In genomic region chr3:58647661-58648141, GRCh38 we compare ENCODE assay signal across 18 cellular contexts. TPM values are rescaled to one million over a fixed set of nuclear protein-coding genes. Genes with fewer than 3 reads are reported as not detected.
DNase-seq lines count a peak whose midpoint lies in the region; ATAC-seq, FAIRE-seq and TF ChIP-seq lines count a peak whose summit lies in the region.
"Had no signal": no experiment of that assay in that cellular context is flagged by ENCODE, and none has a peak within 500 bp of the region (broad histone marks: within the 10 kb centered on the region; RNA-seq: fewer than 3 reads in every experiment).

No MANE protein-coding gene starts in this region.

- H3K27me3 ChIP-seq in liver (ENCODE audit: control insufficient read depth in 4 of 4, insufficient read depth in 4 of 4, low read length in 3 of 4) (no peaks in the 10 kb centered on the region), HepG2 (ENCODE audit: control insufficient read depth in 1 of 2, insufficient read depth in 2 of 2, low read length in 2 of 2) (peaks cover 4 to 11% of the 10 kb centered on the region in 2 experiments; a peak in 3 of 5 replicates)
- H3K27me3 ChIP-seq: gastrocnemius medialis had no signal

- WGBS in liver, result 56% methylated on average over 1 of the region's 1 CpG
- no CpG with 5 or more reads among the region's 1 CpG for WGBS in HepG2 (ENCODE audit: low lambda C conversion rate)

- H3K36me3 Mint-ChIP-seq in type B pancreatic cell, result peaks cover 3% of the 10 kb centered on the region
- no peaks in the 10 kb centered on the region for H3K36me3 Mint-ChIP-seq in stimulated activated effector memory CD8-positive, alpha-beta T cell treated with anti-CD3 and anti-CD28 coated beads, Interleukin-12 subunit alpha, Interleukin-12 subunit beta, amount 100 ng/mL, for 72 hours
- H3K36me3 Mint-ChIP-seq in activated T-helper 17 cell treated with anti-CD3 and anti-CD28 coated beads, Interleukin-2, amount 50 U/mL, for 72 hours (ENCODE audit: low read depth), result no peaks in the 10 kb centered on the region

- peaks cover 13% of the 10 kb centered on the region for H3K4me1 Mint-ChIP-seq in type B pancreatic cell (ENCODE audit: unreplicated experiment)
- no peaks in the 10 kb centered on the region for H3K4me1 Mint-ChIP-seq in stimulated activated effector memory CD8-positive, alpha-beta T cell treated with anti-CD3 and anti-CD28 coated beads, Interleukin-12 subunit alpha, Interleukin-12 subunit beta, amount 100 ng/mL, for 72 hours
- H3K4me1 Mint-ChIP-seq in activated T-helper 17 cell treated with anti-CD3 and anti-CD28 coated beads, Interleukin-2, amount 50 U/mL, for 72 hours, result no peaks in the 10 kb centered on the region

- peak overlapping the region; percentile 36 for H3K27ac Mint-ChIP-seq in type B pancreatic cell
- H3K27ac Mint-ChIP-seq in stimulated activated effector memory CD8-positive, alpha-beta T cell treated with anti-CD3 and anti-CD28 coated beads, Interleukin-12 subunit alpha, Interleukin-12 subunit beta, amount 100 ng/mL, for 72 hours, result no peak overlapping the region
- no peak overlapping the region for H3K27ac Mint-ChIP-seq in activated T-helper 17 cell treated with anti-CD3 and anti-CD28 coated beads, Interleukin-2, amount 50 U/mL, for 72 hours
- H3K27ac Mint-ChIP-seq: activated CD8-positive, alpha-beta T cell treated with anti-CD3 and anti-CD28 coated beads, Interleukin-2, amount 10 ng/mL, durations not matched to agents 7 days and 5 days; HFFc6 had no signal

- TF ChIP-seq EP300 in HepG2 (IDR thresholded peaks at IDR 0.05; ENCODE audit: low read depth in 2 of 2, low read length in 2 of 2), result no peak
- TF ChIP-seq EP300 in HepG2 (CRISPR knock-in tag; IDR thresholded peaks at IDR 0.05; ENCODE audit: borderline replicate concordance), result no peak

- FAIRE-seq in HepG2 (lab: Jason Lieb, UNC), result no peak

- H3K9me3 ChIP-seq in liver (ENCODE audit: control insufficient read depth in 4 of 4, low read length in 3 of 4) (no peaks in the 10 kb centered on the region), HepG2 (ENCODE audit: low read length) (no peaks in the 10 kb centered on the region)
- H3K9me3 ChIP-seq: gastrocnemius medialis had no signal

- H3K4me3 Mint-ChIP-seq in type B pancreatic cell, result no peak overlapping the region
- no peak overlapping the region for H3K4me3 Mint-ChIP-seq in stimulated activated effector memory CD8-positive, alpha-beta T cell treated with anti-CD3 and anti-CD28 coated beads, Interleukin-12 subunit alpha, Interleukin-12 subunit beta, amount 100 ng/mL, for 72 hours
- H3K4me3 Mint-ChIP-seq in activated T-helper 17 cell treated with anti-CD3 and anti-CD28 coated beads, Interleukin-2, amount 50 U/mL, for 72 hours, result no peak overlapping the region
- H3K4me3 Mint-ChIP-seq: activated CD8-positive, alpha-beta T cell treated with anti-CD3 and anti-CD28 coated beads, Interleukin-2, amount 10 ng/mL, durations not matched to agents 7 days and 5 days; HFFc6 had no signal

- DNase-seq in HepG2 (ENCODE audit: low spot score) (no peak), UCSD-AML1 (lab: John Stamatoyannopoulos, UW; ENCODE audit: unreplicated experiment) (peak; percentile 61), foreskin fibroblast (peak; percentile 8 to 14), type B pancreatic cell (ENCODE audit: extremely low spot score, unreplicated experiment) (no peak)
- DNase-seq in stimulated activated effector memory CD8-positive, alpha-beta T cell treated with anti-CD3 and anti-CD28 coated beads, Interleukin-12 subunit alpha, Interleukin-12 subunit beta, amount 100 ng/mL, for 72 hours (ENCODE audit: low spot score in 2 of 2), result no peak
- no peak for DNase-seq in stimulated activated CD8-positive, alpha-beta memory T cell treated with anti-CD3 and anti-CD28 coated beads, Interleukin-4, amount 100 ng/mL, for 48 hours
- DNase-seq: activated CD8-positive, alpha-beta T cell treated with anti-CD3 and anti-CD28 coated beads, Interleukin-2, amount 10 ng/mL, durations not matched to agents 7 days and 5 days; activated gamma-delta T cell; dorsolateral prefrontal cortex; gastrocnemius medialis; HFFc6; islet precursor cell; NCI-H524 treated with DMSO at 0.1 percent for 48 hours; SHP77; trophoblast cell had no signal

- no peaks in the 10 kb centered on the region for H3K79me2 ChIP-seq in HepG2 (ENCODE audit: insufficient read depth, low read length)

- peaks cover 4% of the 10 kb centered on the region for H3K27me3 Mint-ChIP-seq in type B pancreatic cell
- peaks cover 8% of the 10 kb centered on the region for H3K27me3 Mint-ChIP-seq in activated T-helper 17 cell treated with anti-CD3 and anti-CD28 coated beads, Interleukin-2, amount 50 U/mL, for 72 hours

- TF ChIP-seq RAD21 in liver (IDR thresholded peaks at IDR 0.05), result no peak
- TF ChIP-seq RAD21 in HepG2 (CRISPR knock-in tag; IDR thresholded peaks at IDR 0.05), result no peak

- ATAC-seq in HepG2, result no peak
- ATAC-seq in stimulated activated effector memory CD8-positive, alpha-beta T cell treated with anti-CD3 and anti-CD28 coated beads, Interleukin-12 subunit alpha, Interleukin-12 subunit beta, amount 100 ng/mL, for 72 hours, result no peak
- no peak for ATAC-seq in activated T-helper 17 cell treated with anti-CD3 and anti-CD28 coated beads, Interleukin-2, amount 50 U/mL, for 72 hours (replicated peaks)
- ATAC-seq: activated CD8-positive, alpha-beta T cell treated with anti-CD3 and anti-CD28 coated beads, Interleukin-2, amount 10 ng/mL, durations not matched to agents 7 days and 5 days; gastrocnemius medialis had no signal

- H3K4me3 ChIP-seq in liver (ENCODE audit: low read depth in 1 of 3, low read length in 3 of 3) (no peak overlapping the region), HepG2 (replicated peaks in 1 of 3; ENCODE audit: insufficient read depth in 1 of 3, low read depth in 2 of 3, low read length in 3 of 3) (no peak overlapping the region), foreskin fibroblast (ENCODE audit: low read depth in 1 of 2, low read length in 2 of 2) (no peak overlapping the region)
- H3K4me3 ChIP-seq: dorsolateral prefrontal cortex, gastrocnemius medialis had no signal

- H3K27ac ChIP-seq in liver (ENCODE audit: low read depth in 1 of 2, low read length in 2 of 2), result no peak overlapping the region
- no peak overlapping the region for H3K27ac ChIP-seq in HepG2 (ENCODE audit: extremely low read length, insufficient read depth, low read length)
- H3K27ac ChIP-seq: dorsolateral prefrontal cortex, gastrocnemius medialis had no signal

- in situ Hi-C loops in HepG2 (cut with HindIII; ENCODE audit: extremely low pct_ligation_motif_present, low pct_unique_long_range_greater_than_20kb), result no loop called here

- no peak for TF ChIP-seq CTCF in liver (IDR thresholded peaks at IDR 0.05; ENCODE audit: low read depth, low read length, missing input control)
- TF ChIP-seq CTCF in HepG2 (CRISPR knock-in tag; IDR thresholded peaks at IDR 0.05), result no peak
- TF ChIP-seq CTCF in foreskin fibroblast (IDR thresholded peaks at IDR 0.05; ENCODE audit: low read depth, low read length), result no peak
- TF ChIP-seq CTCF in type B pancreatic cell (conservative IDR thresholded peaks at IDR 0.05), result no peak

- intact Hi-C loops in HepG2 (cut with micrococcal nuclease; ENCODE audit: unreplicated experiment), result no loop called here

- peaks cover 10% of the 10 kb centered on the region for H3K9me3 Mint-ChIP-seq in type B pancreatic cell
- H3K9me3 Mint-ChIP-seq in stimulated activated effector memory CD8-positive, alpha-beta T cell treated with anti-CD3 and anti-CD28 coated beads, Interleukin-12 subunit alpha, Interleukin-12 subunit beta, amount 100 ng/mL, for 72 hours, result peaks cover 3% of the 10 kb centered on the region
- no peaks in the 10 kb centered on the region for H3K9me3 Mint-ChIP-seq in activated T-helper 17 cell treated with anti-CD3 and anti-CD28 coated beads, Interleukin-2, amount 50 U/mL, for 72 hours

- H3K36me3 ChIP-seq in liver (ENCODE audit: control insufficient read depth in 4 of 4, insufficient read depth in 3 of 4, low read depth in 1 of 4, low read length in 3 of 4) (no peaks in the 10 kb centered on the region), HepG2 (replicated peaks in 1 of 2; ENCODE audit: control insufficient read depth in 1 of 2, insufficient read depth in 2 of 2, low read length in 2 of 2) (no peaks in the 10 kb centered on the region)
- H3K36me3 ChIP-seq: gastrocnemius medialis had no signal

- H2AFZ ChIP-seq in HepG2 (ENCODE audit: low read length), result no peak overlapping the region

- no peak overlapping the region for H3K9ac ChIP-seq in liver (ENCODE audit: low read depth in 1 of 2, low read length in 2 of 2)
- H3K9ac ChIP-seq in HepG2 (ENCODE audit: insufficient read depth, low read depth, low read length), result no peak overlapping the region

- H3K4me1 ChIP-seq in liver (ENCODE audit: control insufficient read depth in 4 of 4, insufficient read depth in 4 of 4, low read length in 3 of 4), result no peaks in the 10 kb centered on the region
- no peaks in the 10 kb centered on the region for H3K4me1 ChIP-seq in HepG2 (ENCODE audit: insufficient read depth, low read length)
- H3K4me1 ChIP-seq: gastrocnemius medialis had no signal

- H3K4me2 ChIP-seq in HepG2 (ENCODE audit: low read depth, low read length), result no peak overlapping the region

- no TSS peak for BruUV-seq in HepG2 (replicated peaks; lab: Mats Ljungman, UMichigan)

- no peak for TF ChIP-seq POLR2A in HepG2 (IDR thresholded peaks at IDR 0.05; ENCODE audit: insufficient read depth in 1 of 2, low read depth in 2 of 2, low read length in 2 of 2)

- POLR2A ChIA-PET in HepG2 (lab: Yijun Ruan, JAX), result no interaction called here

- CTCF ChIA-PET in HepG2 (lab: Yijun Ruan, JAX; ENCODE audit: low intra/inter-chr PET ratio, low total read pairs), result no interaction called here

- H4K20me1 ChIP-seq in HepG2 (ENCODE audit: insufficient read depth, low read length), result no peaks in the 10 kb centered on the region

RNA-seq across cellular contexts. Expression of gene FAM3D, which starts 18.9 kb away (rescaled TPM):
- not detected for total RNA-seq in liver
- under 1 TPM in 1 of 2 donors, not detected in 1; 0.09 TPM for polyA plus RNA-seq in liver
- not detected in 2 replicates for total RNA-seq in HepG2 (2016; rRNA removed; fragmentation: Illumina TruSeq; extraction: Trizol)
- not detected in 2 replicates for total RNA-seq in HepG2 (2016; cell fraction: cytosol; rRNA removed; fragmentation: Illumina TruSeq; extraction: Trizol; ENCODE audit: low read depth)
- not detected in 2 replicates for total RNA-seq in HepG2 (2016; cell fraction: insoluble cytoplasmic fraction; rRNA removed; fragmentation: Illumina TruSeq; extraction: Trizol)
- total RNA-seq in HepG2 (2016; cell fraction: membrane; rRNA removed; fragmentation: Illumina TruSeq; extraction: Trizol), result not detected in 2 replicates
- total RNA-seq in HepG2 (2016; cell fraction: nucleus; rRNA removed; fragmentation: Illumina TruSeq; extraction: Trizol), result not detected in 2 replicates
- not detected in 2 replicates for polyA plus RNA-seq in HepG2 (2011; rRNA removed)
- polyA plus RNA-seq in HepG2 (2011; cell fraction: cytosol; rRNA removed), result not detected in 2 replicates
- polyA plus RNA-seq in HepG2 (2011; cell fraction: nucleus; rRNA removed), result not detected in 2 replicates
- not detected in 2 replicates for polyA plus RNA-seq in HepG2 (2012)
- not detected in 2 replicates for polyA plus RNA-seq in HepG2 (2016; cell fraction: cytosol; fragmentation: Illumina TruSeq; extraction: Trizol; ENCODE audit: low read depth)
- not detected in 2 replicates for polyA plus RNA-seq in HepG2 (2016; cell fraction: insoluble cytoplasmic fraction; fragmentation: Illumina TruSeq; extraction: Trizol; ENCODE audit: low read depth)
- not detected in 2 replicates for polyA plus RNA-seq in HepG2 (2016; cell fraction: membrane; fragmentation: Illumina TruSeq; extraction: Trizol; ENCODE audit: low read depth)
- polyA plus RNA-seq in HepG2 (2016; cell fraction: nucleus; fragmentation: Illumina TruSeq; extraction: Trizol; ENCODE audit: insufficient read depth, low read depth), result not detected in 2 replicates
- polyA minus RNA-seq in HepG2 (2011; rRNA and poly(A)+ RNA removed; ENCODE audit: low replicate concordance), result not detected in 2 replicates
- polyA minus RNA-seq in HepG2 (2011; cell fraction: cytosol; rRNA and poly(A)+ RNA removed), result not detected in 2 replicates
- not detected in 2 replicates for polyA minus RNA-seq in HepG2 (2011; cell fraction: nucleus; rRNA and poly(A)+ RNA removed)
- 7.4 and 7.6 TPM in 2 replicates for total RNA-seq in type B pancreatic cell (ENCODE audit: low replicate concordance)
- not detected for total RNA-seq in activated T-helper 17 cell treated with anti-CD3 and anti-CD28 coated beads, Interleukin-2, amount 50 U/mL, for 72 hours
- total RNA-seq: activated CD8-positive, alpha-beta T cell treated with anti-CD3 and anti-CD28 coated beads, Interleukin-2, amount 10 ng/mL, durations not matched to agents 7 days and 5 days; Daoy; HFFc6 had no signal

Comparison
In these comparisons a context has a peak if more than half of its experiments do, and no peak if none do; other contexts are left out.
1. DNase-seq: peak in UCSD-AML1 (single experiment) and foreskin fibroblast (2 of 2); none in HepG2 (single experiment), type B pancreatic cell (single experiment), stimulated activated effector memory CD8-positive, alpha-beta T cell treated with anti-CD3 and anti-CD28 coated beads, Interleukin-12 subunit alpha, Interleukin-12 subunit beta, amount 100 ng/mL, for 72 hours (0 of 2) and stimulated activated CD8-positive, alpha-beta memory T cell treated with anti-CD3 and anti-CD28 coated beads, Interleukin-4, amount 100 ng/mL, for 48 hours (single experiment).